Comparison of ENCODE assay signal across 2 cellular contexts in genomic region chrX:38803286-38803608, GRCh38.
TF ChIP-seq lines count a peak whose summit lies in the region.

No MANE protein-coding gene starts in this region.

TF ChIP-seq in SK-N-SH, 30 proteins besides CTCF, POLR2A, EP300 and RAD21 (continued from another document):
- TF ChIP-seq EZH2phosphoT487 (IDR thresholded peaks at IDR 0.05; ENCODE audit: borderline replicate concordance, low read depth) (no peak), TEAD4 (IDR thresholded peaks at IDR 0.05; ENCODE audit: borderline replicate concordance, insufficient read depth) (no peak), FOXM1 (IDR thresholded peaks at IDR 0.05; ENCODE audit: low read depth) (no peak), ELF1 (IDR thresholded peaks at IDR 0.05) (no peak), SMC3 (IDR thresholded peaks at IDR 0.05; ENCODE audit: low read depth, low read length) (no peak), GATA2 (CRISPR knock-in tag; IDR thresholded peaks at IDR 0.05) (no peak)

TF ChIP-seq in SK-N-SH treated with all-trans-retinoic acid at 6 μM for 48 hours, 23 proteins besides CTCF, POLR2A, EP300 and RAD21 (continued from another document):
- TF ChIP-seq, protein P1, sequence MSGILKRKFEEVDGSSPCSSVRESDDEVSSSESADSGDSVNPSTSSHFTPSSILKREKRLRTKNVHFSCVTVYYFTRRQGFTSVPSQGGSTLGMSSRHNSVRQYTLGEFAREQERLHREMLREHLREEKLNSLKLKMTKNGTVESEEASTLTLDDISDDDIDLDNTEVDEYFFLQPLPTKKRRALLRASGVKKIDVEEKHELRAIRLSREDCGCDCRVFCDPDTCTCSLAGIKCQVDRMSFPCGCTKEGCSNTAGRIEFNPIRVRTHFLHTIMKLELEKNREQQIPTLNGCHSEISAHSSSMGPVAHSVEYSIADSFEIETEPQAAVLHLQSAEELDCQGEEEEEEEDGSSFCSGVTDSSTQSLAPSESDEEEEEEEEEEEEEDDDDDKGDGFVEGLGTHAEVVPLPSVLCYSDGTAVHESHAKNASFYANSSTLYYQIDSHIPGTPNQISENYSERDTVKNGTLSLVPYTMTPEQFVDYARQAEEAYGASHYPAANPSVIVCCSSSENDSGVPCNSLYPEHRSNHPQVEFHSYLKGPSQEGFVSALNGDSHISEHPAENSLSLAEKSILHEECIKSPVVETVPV (CRISPR knock-in tag; IDR thresholded peaks at IDR 0.05), result no peak
- no peak for TF ChIP-seq BACH2 (CRISPR knock-in tag; IDR thresholded peaks at IDR 0.05; ENCODE audit: borderline replicate concordance)
- TF ChIP-seq, protein P2, sequence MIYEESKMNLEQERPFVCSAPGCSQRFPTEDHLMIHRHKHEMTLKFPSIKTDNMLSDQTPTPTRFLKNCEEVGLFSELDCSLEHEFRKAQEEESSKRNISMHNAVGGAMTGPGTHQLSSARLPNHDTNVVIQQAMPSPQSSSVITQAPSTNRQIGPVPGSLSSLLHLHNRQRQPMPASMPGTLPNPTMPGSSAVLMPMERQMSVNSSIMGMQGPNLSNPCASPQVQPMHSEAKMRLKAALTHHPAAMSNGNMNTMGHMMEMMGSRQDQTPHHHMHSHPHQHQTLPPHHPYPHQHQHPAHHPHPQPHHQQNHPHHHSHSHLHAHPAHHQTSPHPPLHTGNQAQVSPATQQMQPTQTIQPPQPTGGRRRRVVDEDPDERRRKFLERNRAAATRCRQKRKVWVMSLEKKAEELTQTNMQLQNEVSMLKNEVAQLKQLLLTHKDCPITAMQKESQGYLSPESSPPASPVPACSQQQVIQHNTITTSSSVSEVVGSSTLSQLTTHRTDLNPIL (CRISPR knock-in tag; IDR thresholded peaks at IDR 0.05; ENCODE audit: low read depth), result no peak
